13 cellular contexts compared by ENCODE assay signal in genomic region chr10:97575101-97575668, GRCh38. TPM values are rescaled to one million over a fixed set of nuclear protein-coding genes. Genes with fewer than 3 reads are reported as not detected.
DNase-seq lines count a peak whose midpoint lies in the region; ATAC-seq, FAIRE-seq and TF ChIP-seq lines count a peak whose summit lies in the region.
"Had no signal": no experiment of that assay in that cellular context is flagged by ENCODE, and none has a peak within 500 bp of the region (broad histone marks: within the 10 kb centered on the region; RNA-seq: fewer than 3 reads in every experiment).

No MANE protein-coding gene starts in this region.

- in situ Hi-C loops in K562 (cut with MboI), result no loop called here

- H4K20me1 ChIP-seq in K562 (replicated peaks; ENCODE audit: control insufficient read depth, insufficient read depth, low read length) (no peaks in the 10 kb centered on the region), smooth muscle cell (ENCODE audit: low read depth) (no peaks in the 10 kb centered on the region)

- no TSS peak for BruUV-seq in K562 (replicated peaks; lab: Mats Ljungman, UMichigan)

- TF ChIP-seq EP300 in K562 (IDR thresholded peaks at IDR 0.05; ENCODE audit: low read length), result no peak

- H2AFZ ChIP-seq in K562 (ENCODE audit: low read depth, low read length), result no peak overlapping the region
- no peak overlapping the region for H2AFZ ChIP-seq in smooth muscle cell (ENCODE audit: low read depth)

- H3K27ac ChIP-seq in HUES6 (ENCODE audit: low read depth, low read length), result no peak overlapping the region
- H3K27ac ChIP-seq in K562 (ENCODE audit: extremely low read depth, low read depth, low read length), result no peak overlapping the region
- peak overlapping the region; percentile 58 for H3K27ac ChIP-seq in smooth muscle cell (ENCODE audit: low read depth)
- H3K27ac ChIP-seq in substantia nigra (ENCODE audit: low read depth, low read length, poor library complexity, severe bottlenecking), result no peak overlapping the region

- peaks cover 5% of the 10 kb centered on the region for H3F3A ChIP-seq in smooth muscle cell (ENCODE audit: low read depth)

- H3K4me2 ChIP-seq in K562 (ENCODE audit: insufficient read depth, low read length) (no peak overlapping the region), smooth muscle cell (no peak overlapping the region)

- no peak for TF ChIP-seq RAD21 in K562 (CRISPR knock-in tag; conservative IDR thresholded peaks at IDR 0.05 in 1 of 2, IDR thresholded peaks at IDR 0.05 in 1 of 2)

- H3K79me2 ChIP-seq in K562 (ENCODE audit: control insufficient read depth, insufficient read depth, low read length) (no peaks in the 10 kb centered on the region), smooth muscle cell (ENCODE audit: low read depth) (no peaks in the 10 kb centered on the region)

- no peaks in the 10 kb centered on the region for H3K27me3 ChIP-seq in HUES6 (ENCODE audit: control insufficient read depth, insufficient read depth, low read length)
- H3K27me3 ChIP-seq in K562 (ENCODE audit: control insufficient read depth in 2 of 2, insufficient read depth in 2 of 2, low read length in 2 of 2), result no peaks in the 10 kb centered on the region
- H3K27me3 ChIP-seq in smooth muscle cell (ENCODE audit: low read depth), result no peaks in the 10 kb centered on the region

- H3K4me1 ChIP-seq in HUES6 (ENCODE audit: control insufficient read depth, insufficient read depth, low read length), result peaks cover 16% of the 10 kb centered on the region
- peaks cover 2 to 16% of the 10 kb centered on the region in 2 experiments; a peak in 4 of 5 replicates for H3K4me1 ChIP-seq in K562 (replicated peaks in 1 of 2; ENCODE audit: control insufficient read depth in 2 of 2, insufficient read depth in 2 of 2, low read length in 2 of 2)
- H3K4me1 ChIP-seq in smooth muscle cell (ENCODE audit: low read depth), result peaks cover 7% of the 10 kb centered on the region

- DNase-seq in K562 (ENCODE audit: extremely low read depth in 1 of 4, low spot score in 3 of 4), result no peak
- DNase-seq in kidney tubule cell (ENCODE audit: low spot score), result peak; percentile 79
- no peak for DNase-seq in smooth muscle cell (lab: John Stamatoyannopoulos, UW; ENCODE audit: unreplicated experiment)
- DNase-seq in substantia nigra (lab: John Stamatoyannopoulos, UW), result no peak
- DNase-seq in stimulated activated CD4-positive, alpha-beta T cell treated with anti-CD3 and anti-CD28 coated beads, Interleukin-4, amount 100 ng/mL, for 24 hours, result no peak
- DNase-seq in Ammon's horn (ENCODE audit: low spot score), result no peak
- DNase-seq: activated CD8-positive, alpha-beta T cell treated with anti-CD3 and anti-CD28 coated beads for 36 hours; activated naive CD4-positive, alpha-beta T cell treated with Interleukin-2 at 50 U/mL for 16 hours; OCI-M1; T-helper 9 cell had no signal

- no peak for TF ChIP-seq POLR2A in K562 (conservative IDR thresholded peaks at IDR 0.05)

- ATAC-seq in K562 (no peak), HG03571 (IDR thresholded peaks at IDR 0.05; ENCODE audit: unreplicated experiment) (no peak)
- ATAC-seq: activated CD8-positive, alpha-beta T cell treated with anti-CD3 and anti-CD28 coated beads for 36 hours had no signal

- CTCF ChIA-PET in K562 (lab: Yijun Ruan, JAX; ENCODE audit: low intra/inter-chr PET ratio), result no interaction called here

- no peaks in the 10 kb centered on the region for H3K9me1 ChIP-seq in K562 (ENCODE audit: control insufficient read depth, insufficient read depth, low read length)

- TF ChIP-seq CTCF in K562 (IDR thresholded peaks at IDR 0.05 in 2 of 3, conservative IDR thresholded peaks at IDR 0.05 in 1 of 3; ENCODE audit: insufficient read depth in 2 of 3, low read depth in 1 of 3, low read length in 3 of 3) (no peak), smooth muscle cell (IDR thresholded peaks at IDR 0.05; ENCODE audit: borderline replicate concordance, insufficient read depth, poor library complexity, severe bottlenecking) (no peak)

- FAIRE-seq in K562 (lab: Jason Lieb, UNC), result no peak

- H3K4me3 ChIP-seq in HUES6 (ENCODE audit: low read depth, low read length), result no peak overlapping the region
- no peak overlapping the region for H3K4me3 ChIP-seq in K562
- no peak overlapping the region for H3K4me3 ChIP-seq in smooth muscle cell

- intact Hi-C loops in K562 (cut with micrococcal nuclease), result loop anchor here (10.0 kb wide), 1 partner anchor 110 kb away; the partner anchor contains the start of gene AVPI1

- H3K9ac ChIP-seq in HUES6 (ENCODE audit: low read length), result peak overlapping the region; percentile 48
- no peak overlapping the region for H3K9ac ChIP-seq in K562 (ENCODE audit: insufficient read depth in 1 of 2, low read depth in 2 of 2, low read length in 2 of 2)
- no peak overlapping the region for H3K9ac ChIP-seq in smooth muscle cell (ENCODE audit: low read depth)

- POLR2A ChIA-PET in K562 (lab: Yijun Ruan, JAX), result interaction anchor here (0.6 to 1.2 kb wide), 2 partner anchors 11 to 156 kb away, joined by 3 read pairs; no protein-coding TSS in a partner anchor

- H3K36me3 ChIP-seq in HUES6 (ENCODE audit: control insufficient read depth, insufficient read depth, low read length) (peaks cover 9% of the 10 kb centered on the region; the same call in 1 of the 2 replicates), K562 (ENCODE audit: control insufficient read depth, insufficient read depth, low read length) (no peaks in the 10 kb centered on the region), smooth muscle cell (ENCODE audit: low read depth) (no peaks in the 10 kb centered on the region)

- H3K9me3 ChIP-seq in HUES6 (ENCODE audit: control insufficient read depth, insufficient read depth, low read depth, low read length) (no peaks in the 10 kb centered on the region), K562 (replicated peaks; ENCODE audit: control insufficient read depth, insufficient read depth, low read depth, low read length) (no peaks in the 10 kb centered on the region), smooth muscle cell (replicated peaks; ENCODE audit: low read depth) (no peaks in the 10 kb centered on the region)

- 48% methylated on average over 6 of the region's 6 CpGs for WGBS in K562 (ENCODE audit: insufficient coverage, low coverage, missing lambda C conversion rate)
- 82% methylated on average over 6 of the region's 6 CpGs for WGBS in smooth muscle cell (ENCODE audit: low lambda C conversion rate)

RNA-seq across cellular contexts. Expression of gene ANKRD2, which starts 2.6 kb away (rescaled TPM):
- total RNA-seq in K562 (2011; cell fraction: chromatin; rRNA removed; ENCODE audit: low replicate concordance), result not detected in 2 replicates
- not detected in 2 replicates for total RNA-seq in K562 (2011; cell fraction: nucleolus; rRNA removed)
- total RNA-seq in K562 (2011; cell fraction: nucleoplasm; rRNA removed), result not detected in 2 replicates
- not detected in 2 replicates for total RNA-seq in K562 (2014; rRNA removed)
- not detected in 2 replicates for total RNA-seq in K562 (2014; rRNA removed; fragmentation: Illumina TruSeq; extraction: Trizol)
- not detected in 2 replicates for total RNA-seq in K562 (2015; rRNA removed; fragmentation: Illumina TruSeq; extraction: Trizol)
- not detected in 2 replicates for total RNA-seq in K562 (2021)
- not detected in 2 replicates for polyA plus RNA-seq in K562 (2011; rRNA removed)
- not detected in 2 replicates for polyA plus RNA-seq in K562 (2011; cell fraction: cytosol; rRNA removed)
- polyA plus RNA-seq in K562 (2011; cell fraction: nucleus; rRNA removed), result not detected in 2 replicates
- not detected in 2 replicates for polyA plus RNA-seq in K562 (2012)
- polyA plus RNA-seq in K562 (2014; fragmentation: Illumina TruSeq; extraction: Trizol), result not detected in 2 replicates
- polyA plus RNA-seq in K562 (2014; fragmentation: Nextera tagmentation; extraction: Ambion mirVana), result not detected
- polyA plus RNA-seq in K562 (2014; rRNA removed), result not detected in 2 replicates
- polyA minus RNA-seq in K562 (2011; rRNA and poly(A)+ RNA removed), result not detected in 2 replicates
- not detected in 2 replicates for polyA minus RNA-seq in K562 (2011; cell fraction: cytosol; rRNA and poly(A)+ RNA removed)
- not detected in 2 replicates for polyA minus RNA-seq in K562 (2011; cell fraction: nucleus; rRNA and poly(A)+ RNA removed)
- total RNA-seq in smooth muscle cell, result not detected in 2 replicates
- 0.30 TPM in 1 of 2 replicates, not detected in the other for polyA plus RNA-seq in smooth muscle cell
- total RNA-seq: activated CD8-positive, alpha-beta T cell treated with anti-CD3 and anti-CD28 coated beads for 36 hours; glomerular endothelial cell had no signal

RNA-seq across cellular contexts. Expression of gene HOGA1, which starts 9.0 kb away (rescaled TPM):
- total RNA-seq in K562 (2011; cell fraction: chromatin; rRNA removed; ENCODE audit: low replicate concordance), result not detected in 2 replicates
- not detected in 2 replicates for total RNA-seq in K562 (2011; cell fraction: nucleolus; rRNA removed)
- total RNA-seq in K562 (2011; cell fraction: nucleoplasm; rRNA removed), result not detected in 2 replicates
- total RNA-seq in K562 (2014; rRNA removed), result not detected in 2 replicates
- total RNA-seq in K562 (2014; rRNA removed; fragmentation: Illumina TruSeq; extraction: Trizol), result not detected in 2 replicates
- not detected in 2 replicates for total RNA-seq in K562 (2015; rRNA removed; fragmentation: Illumina TruSeq; extraction: Trizol)
- not detected in 2 replicates for total RNA-seq in K562 (2021)
- polyA plus RNA-seq in K562 (2011; rRNA removed), result not detected in 2 replicates
- not detected in 2 replicates for polyA plus RNA-seq in K562 (2011; cell fraction: cytosol; rRNA removed)
- not detected in 2 replicates for polyA plus RNA-seq in K562 (2011; cell fraction: nucleus; rRNA removed)
- polyA plus RNA-seq in K562 (2012), result 0.03 TPM in 1 of 2 replicates, not detected in the other
- not detected in 2 replicates for polyA plus RNA-seq in K562 (2014; fragmentation: Illumina TruSeq; extraction: Trizol)
- not detected for polyA plus RNA-seq in K562 (2014; fragmentation: Nextera tagmentation; extraction: Ambion mirVana)
- polyA plus RNA-seq in K562 (2014; rRNA removed), result not detected in 2 replicates
- polyA minus RNA-seq in K562 (2011; rRNA and poly(A)+ RNA removed), result not detected in 2 replicates
- not detected in 2 replicates for polyA minus RNA-seq in K562 (2011; cell fraction: cytosol; rRNA and poly(A)+ RNA removed)
- not detected in 2 replicates for polyA minus RNA-seq in K562 (2011; cell fraction: nucleus; rRNA and poly(A)+ RNA removed)
- total RNA-seq in smooth muscle cell, result not detected in 2 replicates
- polyA plus RNA-seq in smooth muscle cell, result 0.10 TPM in 1 of 2 replicates, not detected in the other
- total RNA-seq: activated CD8-positive, alpha-beta T cell treated with anti-CD3 and anti-CD28 coated beads for 36 hours had no signal

RNA-seq across cellular contexts. Expression of gene C10orf62, which starts 14.3 kb away (rescaled TPM):
- total RNA-seq in K562 (2011; cell fraction: chromatin; rRNA removed; ENCODE audit: low replicate concordance), result not detected in 2 replicates
- not detected in 2 replicates for total RNA-seq in K562 (2011; cell fraction: nucleolus; rRNA removed)
- not detected in 2 replicates for total RNA-seq in K562 (2011; cell fraction: nucleoplasm; rRNA removed)
- total RNA-seq in K562 (2014; rRNA removed), result not detected in 2 replicates
- total RNA-seq in K562 (2014; rRNA removed; fragmentation: Illumina TruSeq; extraction: Trizol), result not detected in 2 replicates
- not detected in 2 replicates for total RNA-seq in K562 (2015; rRNA removed; fragmentation: Illumina TruSeq; extraction: Trizol)
- total RNA-seq in K562 (2021), result not detected in 2 replicates
- polyA plus RNA-seq in K562 (2011; rRNA removed), result not detected in 2 replicates
- not detected in 2 replicates for polyA plus RNA-seq in K562 (2011; cell fraction: cytosol; rRNA removed)
- not detected in 2 replicates for polyA plus RNA-seq in K562 (2011; cell fraction: nucleus; rRNA removed)
- not detected in 2 replicates for polyA plus RNA-seq in K562 (2012)
- not detected in 2 replicates for polyA plus RNA-seq in K562 (2014; fragmentation: Illumina TruSeq; extraction: Trizol)
- not detected for polyA plus RNA-seq in K562 (2014; fragmentation: Nextera tagmentation; extraction: Ambion mirVana)
- not detected in 2 replicates for polyA plus RNA-seq in K562 (2014; rRNA removed)
- not detected in 2 replicates for polyA minus RNA-seq in K562 (2011; rRNA and poly(A)+ RNA removed)
- polyA minus RNA-seq in K562 (2011; cell fraction: cytosol; rRNA and poly(A)+ RNA removed), result not detected in 2 replicates
- polyA minus RNA-seq in K562 (2011; cell fraction: nucleus; rRNA and poly(A)+ RNA removed), result not detected in 2 replicates
- not detected in 2 replicates for total RNA-seq in smooth muscle cell
- not detected in 2 replicates for polyA plus RNA-seq in smooth muscle cell
- total RNA-seq: activated CD8-positive, alpha-beta T cell treated with anti-CD3 and anti-CD28 coated beads for 36 hours; glomerular endothelial cell had no signal

RNA-seq across cellular contexts. Expression of gene MORN4, which starts 58.1 kb away (rescaled TPM):
- total RNA-seq in K562 (2011; cell fraction: chromatin; rRNA removed; ENCODE audit: low replicate concordance), result 12.5 and 13.3 TPM in 2 replicates
- 9.8 and 11.2 TPM in 2 replicates for total RNA-seq in K562 (2011; cell fraction: nucleolus; rRNA removed)
- total RNA-seq in K562 (2011; cell fraction: nucleoplasm; rRNA removed), result 12.8 and 17.4 TPM in 2 replicates
- 8.8 and 10.9 TPM in 2 replicates for total RNA-seq in K562 (2014; rRNA removed)
- 10.7 and 11.0 TPM in 2 replicates for total RNA-seq in K562 (2014; rRNA removed; fragmentation: Illumina TruSeq; extraction: Trizol)
- total RNA-seq in K562 (2015; rRNA removed; fragmentation: Illumina TruSeq; extraction: Trizol), result 7.1 and 8.3 TPM in 2 replicates
- 11.4 and 12.1 TPM in 2 replicates for total RNA-seq in K562 (2021)
- polyA plus RNA-seq in K562 (2011; rRNA removed), result 23.9 and 27.6 TPM in 2 replicates
- polyA plus RNA-seq in K562 (2011; cell fraction: cytosol; rRNA removed), result 18.1 and 28.7 TPM in 2 replicates
- polyA plus RNA-seq in K562 (2011; cell fraction: nucleus; rRNA removed), result 11.7 and 17.4 TPM in 2 replicates
- polyA plus RNA-seq in K562 (2012), result 13.1 and 15.7 TPM in 2 replicates
- polyA plus RNA-seq in K562 (2014; fragmentation: Illumina TruSeq; extraction: Trizol), result 14.7 and 19.3 TPM in 2 replicates
- polyA plus RNA-seq in K562 (2014; fragmentation: Nextera tagmentation; extraction: Ambion mirVana), result 10 to 100 TPM; 10.4 to 11.7 TPM
- 18.3 and 28.1 TPM in 2 replicates for polyA plus RNA-seq in K562 (2014; rRNA removed)
- 8.1 and 10.0 TPM in 2 replicates for polyA minus RNA-seq in K562 (2011; rRNA and poly(A)+ RNA removed)
- polyA minus RNA-seq in K562 (2011; cell fraction: cytosol; rRNA and poly(A)+ RNA removed), result 3.1 and 4.8 TPM in 2 replicates
- 1.9 and 3.0 TPM in 2 replicates for polyA minus RNA-seq in K562 (2011; cell fraction: nucleus; rRNA and poly(A)+ RNA removed)
- 2.9 and 9.3 TPM in 2 replicates for total RNA-seq in smooth muscle cell
- 11.3 and 16.8 TPM in 2 replicates for polyA plus RNA-seq in smooth muscle cell
